19 cellular contexts compared by ENCODE assay signal in genomic region chr19:42291437-42291815, GRCh38. TPM values are rescaled to one million over a fixed set of nuclear protein-coding genes. Genes with fewer than 3 reads are reported as not detected.
DNase-seq lines count a peak whose midpoint lies in the region; ATAC-seq and TF ChIP-seq lines count a peak whose summit lies in the region.
"Had no signal": no experiment of that assay in that cellular context is flagged by ENCODE, and none has a peak within 500 bp of the region (broad histone marks: within the 10 kb centered on the region; RNA-seq: fewer than 3 reads in every experiment).

No MANE protein-coding gene starts in this region.

- no peak overlapping the region for H2AK5ac ChIP-seq in trophoblast cell (ENCODE audit: low read length)

- DNase-seq in SIG-M5 treated with dmso at 0.1 percent for 504 hours (lab: John Stamatoyannopoulos, UW; ENCODE audit: unreplicated experiment) (peak; percentile 19), SIG-M5 (lab: John Stamatoyannopoulos, UW) (no peak), NT2/D1 (ENCODE audit: low read depth, low spot score) (no peak), endothelial cell (ENCODE audit: low spot score) (no peak), trophoblast cell (peak; percentile 34 to 35)
- no peak for DNase-seq in activated CD8-positive, alpha-beta memory T cell treated with anti-CD3 and anti-CD28 coated beads, Interleukin-2, amount 50 U/mL, for 4 hours
- DNase-seq: amygdala, foreskin melanocyte, NCI-H1436 treated with DMSO at 0.1 percent for 48 hours, thyroid gland had no signal

- H4K8ac ChIP-seq in trophoblast cell (ENCODE audit: low read depth, low read length) = no peak overlapping the region

- TF ChIP-seq CTCF in endothelial cell (IDR thresholded peaks at IDR 0.05; ENCODE audit: unreplicated experiment) = no peak

- H3K27ac ChIP-seq in trophoblast cell (ENCODE audit: low read depth, low read length) = no peak overlapping the region
- H3K27ac ChIP-seq: neutrophil, SJSA1, thyroid gland had no signal

- no peak overlapping the region for H2BK12ac ChIP-seq in trophoblast cell (ENCODE audit: low read length)

- H3K27me3 Mint-ChIP-seq in endothelial cell (ENCODE audit: unreplicated experiment) = peaks cover 15% of the 10 kb centered on the region

- peaks cover 15% of the 10 kb centered on the region for H3K36me3 Mint-ChIP-seq in endothelial cell (ENCODE audit: low read depth, unreplicated experiment)

- peak overlapping the region; percentile 86 for H3K4me3 Mint-ChIP-seq in endothelial cell (ENCODE audit: unreplicated experiment)
- H3K4me3 Mint-ChIP-seq: activated T-helper 1 cell treated with anti-CD3 and anti-CD28 coated beads, Interleukin-12 subunit alpha, Interleukin-12 subunit beta, Interleukin-2, Interleukin-4 antibody, amounts not matched to agents 30 ng/mL and 10 ng/mL and 1 ng/mL, durations not matched to agents 14 hours and 24 hours and 36 hours; CD8-positive, alpha-beta T cell had no signal

- H2AFZ ChIP-seq in trophoblast cell (ENCODE audit: insufficient read depth, low read length, poor library complexity) = no peak overlapping the region

- no peak overlapping the region for H4K12ac ChIP-seq in trophoblast cell (ENCODE audit: low read depth, low read length)

- no peaks in the 10 kb centered on the region for H3K4me1 Mint-ChIP-seq in endothelial cell (ENCODE audit: unreplicated experiment)

- no peak overlapping the region for H3K4ac ChIP-seq in trophoblast cell (ENCODE audit: low read depth, low read length)

- WGBS in trophoblast cell (ENCODE audit: extremely low coverage, insufficient coverage, insufficient read length) = no CpG with 5 or more reads among the region's 9 CpGs

- no peaks in the 10 kb centered on the region for H3K27me3 ChIP-seq in NT2/D1 (ENCODE audit: insufficient read depth, insufficient read length)
- H3K27me3 ChIP-seq in trophoblast cell (ENCODE audit: insufficient read depth, low read length) = no peaks in the 10 kb centered on the region
- H3K27me3 ChIP-seq: neutrophil, SJSA1, thyroid gland had no signal

- no peak overlapping the region for H4K91ac ChIP-seq in trophoblast cell (ENCODE audit: low read depth, low read length)

- H2BK5ac ChIP-seq in trophoblast cell (ENCODE audit: low read depth, low read length, poor library complexity) = no peak overlapping the region

- H2BK120ac ChIP-seq in trophoblast cell (ENCODE audit: insufficient read depth, low read length, poor library complexity) = no peak overlapping the region

- H3K4me1 ChIP-seq in NT2/D1 (ENCODE audit: insufficient read depth, insufficient read length) (peaks cover 15% of the 10 kb centered on the region), trophoblast cell (ENCODE audit: control insufficient read depth in 1 of 2, insufficient read depth in 2 of 2, low read length in 2 of 2) (no peaks in the 10 kb centered on the region)
- H3K4me1 ChIP-seq: SJSA1 had no signal

- H3K9me3 ChIP-seq in NT2/D1 (ENCODE audit: insufficient read depth, low read length) (no peaks in the 10 kb centered on the region), trophoblast cell (ENCODE audit: insufficient read depth, low read depth, low read length) (peaks cover 3% of the 10 kb centered on the region)
- H3K9me3 ChIP-seq: neutrophil, SJSA1, thyroid gland had no signal

- no peaks in the 10 kb centered on the region for H3K79me2 ChIP-seq in trophoblast cell (ENCODE audit: control insufficient read depth, insufficient read depth, low read length, poor library complexity)

- H3K27ac Mint-ChIP-seq in endothelial cell (ENCODE audit: unreplicated experiment) = peak overlapping the region; percentile 58
- H3K27ac Mint-ChIP-seq: activated T-helper 1 cell treated with anti-CD3 and anti-CD28 coated beads, Interleukin-12 subunit alpha, Interleukin-12 subunit beta, Interleukin-2, Interleukin-4 antibody, amounts not matched to agents 30 ng/mL and 10 ng/mL and 1 ng/mL, durations not matched to agents 14 hours and 24 hours and 36 hours; CD8-positive, alpha-beta T cell had no signal

- H3K36me3 ChIP-seq in NT2/D1 (ENCODE audit: insufficient read depth, insufficient read length, low read length) (peaks cover 95% of the 10 kb centered on the region), trophoblast cell (ENCODE audit: control insufficient read depth in 1 of 2, insufficient read depth in 2 of 2, low read length in 2 of 2) (peaks cover 84 to 91% of the 10 kb centered on the region in 2 experiments)

- no peak overlapping the region for H3K4me3 ChIP-seq in NT2/D1 (ENCODE audit: insufficient read length, low read depth)
- no peak overlapping the region for H3K4me3 ChIP-seq in trophoblast cell (ENCODE audit: low read depth, low read length)
- H3K4me3 ChIP-seq: lung, SJSA1, thyroid gland had no signal

- H3K9ac ChIP-seq in NT2/D1 (ENCODE audit: insufficient read length, low read depth) (peak overlapping the region; percentile 21), trophoblast cell (ENCODE audit: low read length) (no peak overlapping the region)

- no peaks in the 10 kb centered on the region for H3K9me3 Mint-ChIP-seq in endothelial cell (ENCODE audit: unreplicated experiment)
- H3K9me3 Mint-ChIP-seq: activated T-helper 1 cell treated with anti-CD3 and anti-CD28 coated beads, Interleukin-12 subunit alpha, Interleukin-12 subunit beta, Interleukin-2, Interleukin-4 antibody, amounts not matched to agents 30 ng/mL and 10 ng/mL and 1 ng/mL, durations not matched to agents 14 hours and 24 hours and 36 hours; CD8-positive, alpha-beta T cell had no signal

- H3K14ac ChIP-seq in trophoblast cell (ENCODE audit: low read length) = no peak overlapping the region

- H3K79me1 ChIP-seq in trophoblast cell (ENCODE audit: low read length) = no peaks in the 10 kb centered on the region

- H3K4me2 ChIP-seq in trophoblast cell (ENCODE audit: low read length) = no peak overlapping the region

- ATAC-seq in HG02840 (IDR thresholded peaks at IDR 0.05; ENCODE audit: low FRiP score, unreplicated experiment) = no peak
- no peak for ATAC-seq in HG03378 (IDR thresholded peaks at IDR 0.05; ENCODE audit: unreplicated experiment)
- ATAC-seq: sciatic nerve had no signal

- H3K18ac ChIP-seq in trophoblast cell (ENCODE audit: low read length) = no peak overlapping the region

- no peak overlapping the region for H3K23ac ChIP-seq in trophoblast cell (ENCODE audit: low read length)

RNA-seq across cellular contexts. Expression of gene PRR19, which starts 10.5 kb away (rescaled TPM):
- 1.1 TPM for total RNA-seq in endothelial cell (ENCODE audit: unreplicated experiment)
- 1.4 TPM in 2 replicates for polyA plus RNA-seq in trophoblast cell (2013)

RNA-seq across cellular contexts. Expression of gene PAFAH1B3, which starts 11.0 kb away (rescaled TPM):
- 61.4 TPM for total RNA-seq in endothelial cell (ENCODE audit: unreplicated experiment)
- polyA plus RNA-seq in trophoblast cell (2013) = 57.4 and 59.4 TPM in 2 replicates

RNA-seq across cellular contexts. Expression of gene TMEM145, which starts 21.7 kb away (rescaled TPM):
- total RNA-seq in endothelial cell (ENCODE audit: unreplicated experiment) = 3.9 TPM
- 0.04 and 0.07 TPM in 2 replicates for polyA plus RNA-seq in trophoblast cell (2013)
- total RNA-seq: CD8-positive, alpha-beta T cell; endothelial cell of umbilical vein; sciatic nerve; SJSA1 had no signal
- polyA plus RNA-seq: endothelial cell of umbilical vein had no signal

RNA-seq across cellular contexts. Expression of gene CIC, which starts 22.4 kb away (rescaled TPM):
- total RNA-seq in endothelial cell (ENCODE audit: unreplicated experiment) = 85.7 TPM
- polyA plus RNA-seq in trophoblast cell (2013) = 36.7 and 39.1 TPM in 2 replicates

RNA-seq across cellular contexts. Expression of gene MEGF8, which starts 34.0 kb away (rescaled TPM):
- 69.3 TPM for total RNA-seq in endothelial cell (ENCODE audit: unreplicated experiment)
- 14.0 and 15.0 TPM in 2 replicates for polyA plus RNA-seq in trophoblast cell (2013)

Comparison
In these comparisons a context has a peak if more than half of its experiments do, and no peak if none do; other contexts are left out.
1. DNase-seq: peak in SIG-M5 treated with dmso at 0.1 percent for 504 hours (single experiment) and trophoblast cell (2 of 2); none in SIG-M5 (single experiment), NT2/D1 (single experiment), endothelial cell (single experiment) and activated CD8-positive, alpha-beta memory T cell treated with anti-CD3 and anti-CD28 coated beads, Interleukin-2, amount 50 U/mL, for 4 hours (single experiment).